In genomic region chr6:139030539-139030938, GRCh38 we compare ENCODE assay signal across 8 cellular contexts. TPM values are rescaled to one million over a fixed set of nuclear protein-coding genes. Genes with fewer than 3 reads are reported as not detected.
A peak's percentile ranks its signal among the peaks of the same experiment; 100 is the strongest.
DNase-seq lines count a peak whose midpoint lies in the region; ATAC-seq and TF ChIP-seq lines count a peak whose summit lies in the region.

No MANE protein-coding gene starts in this region.

- no peak overlapping the region for H2AFZ ChIP-seq in smooth muscle cell (ENCODE audit: low read depth)

- H3K27me3 Mint-ChIP-seq in T-cell = no peaks in the 10 kb centered on the region

- CTCF ChIA-PET in T-cell (lab: Charles Lee) = interaction anchor here (0.6 to 1.8 kb wide), 7 partner anchors 9 to 334 kb away, joined by 3 to 7 read pairs (median 4); no protein-coding TSS in a partner anchor

- POLR2A ChIA-PET in T-cell (lab: Charles Lee) = interaction anchor here in 1 of 2 donors (1.0 kb wide), 1 partner anchor 344 kb away, joined by 3 read pairs; the partner anchor contains the start of gene CITED2

- peaks cover 24% of the 10 kb centered on the region for H4K20me1 ChIP-seq in smooth muscle cell (ENCODE audit: low read depth)

- no peaks in the 10 kb centered on the region for H3K9me3 Mint-ChIP-seq in T-cell

- no peak overlapping the region for H3K9ac ChIP-seq in smooth muscle cell (ENCODE audit: low read depth)

- H3K27me3 ChIP-seq in smooth muscle cell (ENCODE audit: low read depth) = no peaks in the 10 kb centered on the region

- H3K27ac Mint-ChIP-seq in T-cell = no peak overlapping the region

- H3K4me3 Mint-ChIP-seq in T-cell = no peak overlapping the region

- no peaks in the 10 kb centered on the region for H3K36me3 ChIP-seq in smooth muscle cell (ENCODE audit: low read depth)

- peak; percentile 22 for TF ChIP-seq POLR2A in GM19193 (IDR thresholded peaks at IDR 0.05; ENCODE audit: extremely low read depth, insufficient read depth, insufficient read length)

- peak overlapping the region; percentile 95 for H3K4me2 ChIP-seq in smooth muscle cell

- ATAC-seq in HG03139 (IDR thresholded peaks at IDR 0.05; ENCODE audit: unreplicated experiment) (peak; percentile 45), T-cell (replicated peaks in 1 of 4) (no peak)

- H3K36me3 Mint-ChIP-seq in T-cell = peaks cover 17% of the 10 kb centered on the region

- no peak for TF ChIP-seq CTCF in smooth muscle cell (IDR thresholded peaks at IDR 0.05; ENCODE audit: borderline replicate concordance, insufficient read depth, poor library complexity, severe bottlenecking)

- H3F3A ChIP-seq in smooth muscle cell (ENCODE audit: low read depth) = no peaks in the 10 kb centered on the region

- peaks cover 26% of the 10 kb centered on the region for H3K4me1 ChIP-seq in smooth muscle cell (ENCODE audit: low read depth)

- no peak overlapping the region for H3K27ac ChIP-seq in smooth muscle cell (ENCODE audit: low read depth)

- peak; percentile 67 for DNase-seq in CD1c-positive myeloid dendritic cell (ENCODE audit: extremely low spot score)
- DNase-seq in T-cell = peak in 18 of 34 experiments; percentile 8 to 34 (median 20)
- DNase-seq in smooth muscle cell (lab: John Stamatoyannopoulos, UW; ENCODE audit: unreplicated experiment) = no peak
- DNase-seq in GOT3 (lab: John Stamatoyannopoulos, UW) = no peak
- no peak for DNase-seq in D341Med (ENCODE audit: low spot score)
- no peak for DNase-seq in NCI-H1436 treated with DMSO at 0.1 percent for 48 hours (lab: John Stamatoyannopoulos, UW)

- no peaks in the 10 kb centered on the region for H3K9me3 ChIP-seq in smooth muscle cell (replicated peaks; ENCODE audit: low read depth)

- peaks cover 34% of the 10 kb centered on the region for H3K79me2 ChIP-seq in smooth muscle cell (ENCODE audit: low read depth)

- WGBS in smooth muscle cell (ENCODE audit: low lambda C conversion rate) = 70% methylated on average over 7 of the region's 7 CpGs

- H3K4me3 ChIP-seq in smooth muscle cell = peak overlapping the region; percentile 82

- peaks cover 27 to 38% (median 33%) of the 10 kb centered on the region in 3 donors for H3K4me1 Mint-ChIP-seq in T-cell

RNA-seq across cellular contexts. Expression of gene ABRACL, which starts 2.0 kb away (rescaled TPM):
- total RNA-seq in T-cell = 10 to 100 TPM; 44.2 to 76.3 (median 71.5) TPM
- total RNA-seq in smooth muscle cell = 47.9 and 48.1 TPM in 2 replicates
- 40.3 and 46.0 TPM in 2 replicates for polyA plus RNA-seq in smooth muscle cell

RNA-seq across cellular contexts. Expression of gene REPS1, which starts 42.5 kb away (rescaled TPM):
- total RNA-seq in T-cell = 10 to 100 TPM; 43.6 to 71.3 (median 46.5) TPM
- 58.2 and 99.8 TPM in 2 replicates for total RNA-seq in smooth muscle cell
- 26.6 and 29.0 TPM in 2 replicates for polyA plus RNA-seq in smooth muscle cell

Comparison
In these comparisons a context has a peak if more than half of its experiments do, and no peak if none do; other contexts are left out.
1. DNase-seq: peak in CD1c-positive myeloid dendritic cell (single experiment) and T-cell (18 of 34); none in smooth muscle cell (single experiment), GOT3 (single experiment), D341Med (single experiment) and NCI-H1436 treated with DMSO at 0.1 percent for 48 hours (single experiment).